In genomic region chr16:10753670-10754069, GRCh38 we compare ENCODE assay signal across 1 cellular context.
TF ChIP-seq lines count a peak whose summit lies in the region.

No MANE protein-coding gene starts in this region.

TF ChIP-seq in GM12878, 131 proteins besides CTCF, POLR2A, EP300 and RAD21:
- TF ChIP-seq ATF7 (IDR thresholded peaks at IDR 0.05; ENCODE audit: low read depth): no peak
- TF ChIP-seq RB1 (IDR thresholded peaks at IDR 0.05; ENCODE audit: borderline replicate concordance): no peak
- TF ChIP-seq HSF1 (IDR thresholded peaks at IDR 0.05; ENCODE audit: low read depth, low read length): no peak
- TF ChIP-seq BHLHE40 (IDR thresholded peaks at IDR 0.05; ENCODE audit: borderline replicate concordance in 1 of 2, low read depth in 2 of 2, low read length in 1 of 2): no peak
- TF ChIP-seq FOXM1 (IDR thresholded peaks at IDR 0.05; ENCODE audit: low read depth, low read length): no peak
- TF ChIP-seq MYC (IDR thresholded peaks at IDR 0.05; ENCODE audit: insufficient read depth, insufficient read length, insufficient replicate concordance, low read length, severe bottlenecking): no peak
- TF ChIP-seq EGR1 (IDR thresholded peaks at IDR 0.05; ENCODE audit: borderline replicate concordance in 1 of 2, low read depth in 2 of 2, low read length in 2 of 2): no peak
- TF ChIP-seq GABPA (IDR thresholded peaks at IDR 0.05; ENCODE audit: low read depth): no peak
- TF ChIP-seq NFYA (IDR thresholded peaks at IDR 0.05; ENCODE audit: borderline replicate concordance, low read depth, low read length): no peak
- TF ChIP-seq NBN (IDR thresholded peaks at IDR 0.05): no peak
- no peak for TF ChIP-seq RFX5 (IDR thresholded peaks at IDR 0.05; ENCODE audit: low read depth, low read length)
- TF ChIP-seq NKRF (conservative IDR thresholded peaks at IDR 0.05): no peak
- no peak for TF ChIP-seq NR2C2 (IDR thresholded peaks at IDR 0.05; ENCODE audit: borderline replicate concordance, control insufficient read depth, insufficient read length, low read depth)
- no peak for TF ChIP-seq TCF3 (IDR thresholded peaks at IDR 0.05; ENCODE audit: borderline replicate concordance, insufficient read depth, low read depth, low read length)
- TF ChIP-seq SREBF1 (IDR thresholded peaks at IDR 0.05; ENCODE audit: low read length): no peak
- TF ChIP-seq SUZ12 (IDR thresholded peaks at IDR 0.05; ENCODE audit: unreplicated experiment): no peak
TF ChIP-seq in GM12878: peak in this region for 0.
